ENCODE assay signal across 2 cellular contexts in genomic region chr14:20652996-20653975, GRCh38.
TF ChIP-seq lines count a peak whose summit lies in the region.

No MANE protein-coding gene starts in this region.

TF ChIP-seq in HCT116, 20 proteins besides CTCF, POLR2A, EP300 and RAD21 (continued from another document):
- TF ChIP-seq ZBTB33 (IDR thresholded peaks at IDR 0.05; ENCODE audit: extremely low read depth, insufficient replicate concordance, low read length), result no peak
- peak; percentile 74 for TF ChIP-seq MAX (IDR thresholded peaks at IDR 0.05)
- no peak for TF ChIP-seq SRF (IDR thresholded peaks at IDR 0.05; ENCODE audit: low read depth)
- no peak for TF ChIP-seq JUND (IDR thresholded peaks at IDR 0.05)
- no peak for TF ChIP-seq FOSL1 (IDR thresholded peaks at IDR 0.05; ENCODE audit: low read depth)
- TF ChIP-seq ELF1 (IDR thresholded peaks at IDR 0.05; ENCODE audit: borderline replicate concordance, low read depth), result no peak
- no peak for TF ChIP-seq EGR1 (IDR thresholded peaks at IDR 0.05; ENCODE audit: low read depth)
- TF ChIP-seq SP1 (IDR thresholded peaks at IDR 0.05; ENCODE audit: low read depth), result peak; percentile 32; the same call in 1 of the 2 replicates
- no peak for TF ChIP-seq EZH2 (IDR thresholded peaks at IDR 0.05)
- peak; percentile 91 for TF ChIP-seq CBX3 (IDR thresholded peaks at IDR 0.05; ENCODE audit: low read depth)
- TF ChIP-seq REST (IDR thresholded peaks at IDR 0.05; ENCODE audit: low read depth), result no peak
- no peak for TF ChIP-seq ZNF274 (IDR thresholded peaks at IDR 0.05; ENCODE audit: low read depth, low read length)
- no peak for TF ChIP-seq SIN3A (IDR thresholded peaks at IDR 0.05; ENCODE audit: low read depth)
- TF ChIP-seq TCF7L2 (IDR thresholded peaks at IDR 0.05; ENCODE audit: borderline replicate concordance, extremely low read depth, insufficient read depth, insufficient read length), result peak; percentile 76
- TF ChIP-seq CEBPB (IDR thresholded peaks at IDR 0.05; ENCODE audit: low read depth), result peak; percentile 30; the same call in 1 of the 2 replicates
- no peak for TF ChIP-seq YY1 (IDR thresholded peaks at IDR 0.05; ENCODE audit: extremely low read depth, insufficient replicate concordance, low read depth, low read length)
- no peak for TF ChIP-seq ZFX (IDR thresholded peaks at IDR 0.05)

TF ChIP-seq in WTC11, 78 proteins besides CTCF, POLR2A, EP300 and RAD21 (continued from another document):
- no peak for TF ChIP-seq MLX (CRISPR knock-in tag; IDR thresholded peaks at IDR 0.05)
- TF ChIP-seq MAX (CRISPR knock-in tag; IDR thresholded peaks at IDR 0.05), result peak; percentile 41; the same call in 1 of the 2 replicates
- TF ChIP-seq ZBTB43 (CRISPR knock-in tag; IDR thresholded peaks at IDR 0.05), result 0 out of 2 replicates have a peak, but pooled peaks have one; percentile 70
- no peak for TF ChIP-seq IRF2 (CRISPR knock-in tag; IDR thresholded peaks at IDR 0.05; ENCODE audit: borderline replicate concordance, low read depth)
- no peak for TF ChIP-seq ARID4B (CRISPR knock-in tag; IDR thresholded peaks at IDR 0.05; ENCODE audit: borderline replicate concordance)
- 0 out of 2 replicates have a peak, but pooled peaks have one; percentile 35 for TF ChIP-seq CREM (CRISPR knock-in tag; IDR thresholded peaks at IDR 0.05)
- TF ChIP-seq AR (CRISPR knock-in tag; IDR thresholded peaks at IDR 0.05), result no peak
- no peak for TF ChIP-seq KAT7 (CRISPR knock-in tag; IDR thresholded peaks at IDR 0.05; ENCODE audit: borderline replicate concordance)
- no peak for TF ChIP-seq ELF4 (CRISPR knock-in tag; IDR thresholded peaks at IDR 0.05; ENCODE audit: low read depth)
- TF ChIP-seq FOXK1 (CRISPR knock-in tag; IDR thresholded peaks at IDR 0.05), result peak; percentile 71; the same call in 1 of the 2 replicates
- TF ChIP-seq ZNF396 (CRISPR knock-in tag; IDR thresholded peaks at IDR 0.05; ENCODE audit: borderline replicate concordance), result no peak
- 0 out of 2 replicates have a peak, but pooled peaks have one; percentile 42 for TF ChIP-seq NFE2L1 (CRISPR knock-in tag; IDR thresholded peaks at IDR 0.05)
